In genomic region chrX:134797390-134797700, GRCh38 we compare ENCODE assay signal across 8 cellular contexts. TPM values are rescaled to one million over a fixed set of nuclear protein-coding genes. Genes with fewer than 3 reads are reported as not detected.
DNase-seq lines count a peak whose midpoint lies in the region; ATAC-seq and TF ChIP-seq lines count a peak whose summit lies in the region.

No MANE protein-coding gene starts in this region.

- TF ChIP-seq CTCF in fibroblast of the aortic adventitia (IDR thresholded peaks at IDR 0.05; ENCODE audit: insufficient read depth, low read length) (no peak), gastrocnemius medialis (IDR thresholded peaks at IDR 0.05 in 4 of 5, conservative IDR thresholded peaks at IDR 0.05 in 1 of 5) (no peak)

- no peak for TF ChIP-seq POLR2A in gastrocnemius medialis (IDR thresholded peaks at IDR 0.05)

- ATAC-seq in GM19438 (IDR thresholded peaks at IDR 0.05; ENCODE audit: low read depth, unreplicated experiment) (peak; percentile 6), gastrocnemius medialis (no peak), HG02852 (IDR thresholded peaks at IDR 0.05; ENCODE audit: unreplicated experiment) (no peak), GM19023 (IDR thresholded peaks at IDR 0.05; ENCODE audit: unreplicated experiment) (no peak)

- peaks cover 9% of the 10 kb centered on the region for H3K36me3 ChIP-seq in SJCRH30
- no peaks in the 10 kb centered on the region for H3K36me3 ChIP-seq in gastrocnemius medialis

- DNase-seq in SJCRH30 (no peak), fibroblast of the aortic adventitia (ENCODE audit: low read depth) (no peak), gastrocnemius medialis (no peak), NCI-H524 (lab: John Stamatoyannopoulos, UW) (no peak), UCSD-AML1 (lab: John Stamatoyannopoulos, UW; ENCODE audit: unreplicated experiment) (no peak)

- H3K9me3 ChIP-seq in SJCRH30 (replicated peaks) (no peaks in the 10 kb centered on the region), gastrocnemius medialis (no peaks in the 10 kb centered on the region)

- H3K27me3 ChIP-seq in SJCRH30 (no peaks in the 10 kb centered on the region), gastrocnemius medialis (no peaks in the 10 kb centered on the region)

- peak overlapping the region; percentile 86 for H3K4me3 ChIP-seq in SJCRH30
- H3K4me3 ChIP-seq in fibroblast of the aortic adventitia (ENCODE audit: low read depth, low read length): peak overlapping the region; percentile 58
- peak overlapping the region; percentile 69 to 90 (median 76) for H3K4me3 ChIP-seq in gastrocnemius medialis

- H3K27ac ChIP-seq in SJCRH30 (peak overlapping the region; percentile 87), gastrocnemius medialis (no peak overlapping the region)

- intact Hi-C loops in gastrocnemius medialis (cut with DNase I; ENCODE audit: low total_unique reads): no loop called here

- in situ Hi-C loops in gastrocnemius medialis (cut with MboI; ENCODE audit: low sequenced_read_pairs in 4 of 4): no loop called here

- peaks cover 14% of the 10 kb centered on the region for H3K4me1 ChIP-seq in SJCRH30
- H3K4me1 ChIP-seq in gastrocnemius medialis: peaks cover 0 to 2% of the 10 kb centered on the region in 2 donors

RNA-seq across cellular contexts. Expression of gene PABIR2, which starts 0.3 kb away (rescaled TPM):
- 18.5 and 18.6 TPM in 2 replicates for total RNA-seq in SJCRH30 (2014; rRNA removed; shearing (Covaris generic))
- total RNA-seq in fibroblast of the aortic adventitia (ENCODE audit: low replicate concordance) (6.0 and 10.2 TPM in 2 replicates), gastrocnemius medialis (1 to 10 TPM; 2.2 to 3.6 (median 2.3) TPM)
